ENCODE assay signal across 9 cellular contexts in the genomic region with DNA sequence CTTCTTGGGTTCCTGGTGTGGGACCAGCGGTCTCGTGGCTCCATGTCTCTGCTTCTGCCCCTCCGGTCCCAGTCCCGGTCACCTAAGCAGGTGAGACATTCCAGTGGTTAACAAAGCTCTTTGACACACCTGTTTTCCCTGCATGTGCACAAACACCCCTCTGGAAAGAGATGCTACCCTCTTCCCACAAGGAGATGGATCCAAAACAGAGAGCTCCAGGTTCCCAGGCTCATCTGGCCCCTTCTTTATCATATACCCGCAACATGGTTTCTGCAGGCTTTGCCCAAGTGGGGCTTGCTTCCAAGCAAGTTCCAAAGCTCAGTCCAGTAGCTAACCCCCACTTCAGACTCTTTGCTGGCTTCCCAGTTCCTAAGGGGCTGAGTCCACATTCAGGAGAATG. TPM values are rescaled to one million over a fixed set of nuclear protein-coding genes. Genes with fewer than 3 reads are reported as not detected.
"Had no signal": no experiment of that assay in that cellular context is flagged by ENCODE, and none has a peak within 500 bp of the region (broad histone marks: within the 10 kb centered on the region; RNA-seq: fewer than 3 reads in every experiment).

No MANE protein-coding gene starts in this region.

- H3K4me3 ChIP-seq: GM12878 had no signal

- FAIRE-seq: G401.6, GM12878, GM12891, GM12892, GM18507, GM19239 had no signal

- ATAC-seq: GM12878 had no signal

- DNase-seq: GDM1, GF-D8 had no signal

RNA-seq across cellular contexts. Expression of a gene that starts 17.8 kb away (rescaled TPM):
- total RNA-seq: G401, GM12878 had no signal
- polyA plus RNA-seq: GM12878 had no signal
